Comparison of ENCODE assay signal across 22 cellular contexts in the genomic region with DNA sequence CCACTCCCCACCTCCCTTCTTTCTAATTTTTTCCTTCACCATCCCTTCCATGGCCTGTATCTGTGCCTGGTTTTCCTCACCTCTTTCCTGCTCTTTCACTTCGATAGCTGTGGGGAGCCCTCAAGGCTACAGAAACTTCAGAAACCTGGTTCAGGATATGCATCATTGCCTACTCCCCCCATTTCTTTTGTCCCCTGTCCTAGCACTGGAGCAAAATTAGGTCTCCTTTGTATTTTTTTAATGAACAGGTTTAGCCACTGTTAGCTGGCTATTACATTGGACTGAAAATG.
"Had no signal": no experiment of that assay in that cellular context is flagged by ENCODE, and none has a peak within 500 bp of the region (broad histone marks: within the 10 kb centered on the region; RNA-seq: fewer than 3 reads in every experiment).

No MANE protein-coding gene starts in this region.

- H3K36me3 ChIP-seq: breast epithelium had no signal

- H3K27ac ChIP-seq: breast epithelium, PC-9 had no signal

- H3K4me1 Mint-ChIP-seq: activated CD4-positive, alpha-beta T cell treated with anti-CD3 and anti-CD28 coated beads, Interleukin-2, amount 10 ng/mL, durations not matched to agents 24 days and 14 days; activated naive CD4-positive, alpha-beta T cell treated with anti-CD3 and anti-CD28 coated beads, Interleukin-2, amount 10 ng/mL, durations not matched to agents 7 days and 5 days; activated T-helper 17 cell treated with anti-CD3 and anti-CD28 coated beads, Interleukin-2, amount 50 U/mL, for 72 hours had no signal

- H3K4me3 Mint-ChIP-seq: activated CD4-positive, alpha-beta T cell treated with anti-CD3 and anti-CD28 coated beads, Interleukin-2, amount 10 ng/mL, durations not matched to agents 24 days and 14 days; activated naive CD4-positive, alpha-beta T cell treated with anti-CD3 and anti-CD28 coated beads, Interleukin-2, amount 10 ng/mL, durations not matched to agents 7 days and 5 days; activated naive CD8-positive, alpha-beta T cell treated with anti-CD3 and anti-CD28 coated beads for 36 hours; activated T-cell treated with anti-CD3 and anti-CD28 coated beads, Interleukin-2, amount 50 U/mL, for 4 hours; activated T-helper 17 cell treated with anti-CD3 and anti-CD28 coated beads, Interleukin-2, amount 50 U/mL, for 72 hours; T-helper 1 cell treated with Interleukin-12 subunit alpha and Interleukin-12 subunit beta and Interleukin-4 antibody, amounts not matched to agents 30 μg/mL and 1 μg/mL, for 36 hours had no signal

- H3K27me3 ChIP-seq: breast epithelium had no signal

- ATAC-seq: activated T-cell treated with anti-CD3 and anti-CD28 coated beads, Interleukin-2, amount 50 U/mL, for 4 hours; activated T-helper 17 cell treated with anti-CD3 and anti-CD28 coated beads, Interleukin-2, amount 50 U/mL, for 72 hours had no signal

- H3K9me3 Mint-ChIP-seq: activated naive CD4-positive, alpha-beta T cell treated with anti-CD3 and anti-CD28 coated beads, Interleukin-2, amount 10 ng/mL, durations not matched to agents 7 days and 5 days; activated T-cell treated with anti-CD3 and anti-CD28 coated beads, Interleukin-2, amount 50 U/mL, for 4 hours; T-helper 1 cell treated with Interleukin-12 subunit alpha and Interleukin-12 subunit beta and Interleukin-4 antibody, amounts not matched to agents 30 μg/mL and 1 μg/mL, for 36 hours had no signal

- DNase-seq: activated CD4-positive, alpha-beta T cell treated with anti-CD3 and anti-CD28 coated beads, Interleukin-2, amount 10 ng/mL, durations not matched to agents 24 days and 14 days; activated CD4-positive, alpha-beta T cell treated with anti-CD3 and anti-CD28 coated beads, Interleukin-2, amount 50 U/mL, for 48 hours; activated CD4-positive, CD25-positive, alpha-beta regulatory T cell treated with anti-CD3 and anti-CD28 coated beads, Interleukin-2, amount 50 U/mL, for 72 hours; activated gamma-delta T cell treated with Interleukin-2 at 50 U/mL for 16 hours; activated naive CD4-positive, alpha-beta T cell treated with anti-CD3 and anti-CD28 coated beads, Interleukin-2, amount 10 ng/mL, durations not matched to agents 7 days and 5 days; activated naive CD8-positive, alpha-beta T cell treated with anti-CD3 and anti-CD28 coated beads for 36 hours; activated T-cell treated with anti-CD3 and anti-CD28 coated beads, Interleukin-2, amount 50 U/mL, for 4 hours; anterior cingulate cortex; IMR-90; KG1; NCI-H1048; NCI-H1436; NCI-H1694 treated with DMSO at 0.1 percent for 48 hours; NCI-H2029 treated with DMSO at 0.1 percent for 48 hours; NCI-H2227 treated with DMSO at 0.1 percent for 48 hours; NCI-H446 treated with DMSO at 0.1 percent for 48 hours; NCI-H524 treated with DMSO at 0.1 percent for 48 hours; PC-9; SHP77 treated with DMSO at 0.1 percent for 48 hours had no signal

- H3K4me3 ChIP-seq: breast epithelium, PC-9 had no signal

- H3K9me3 ChIP-seq: breast epithelium had no signal

- H3K27ac Mint-ChIP-seq: activated CD4-positive, alpha-beta T cell treated with anti-CD3 and anti-CD28 coated beads, Interleukin-2, amount 10 ng/mL, durations not matched to agents 24 days and 14 days; activated naive CD4-positive, alpha-beta T cell treated with anti-CD3 and anti-CD28 coated beads, Interleukin-2, amount 10 ng/mL, durations not matched to agents 7 days and 5 days; activated naive CD8-positive, alpha-beta T cell treated with anti-CD3 and anti-CD28 coated beads for 36 hours; activated T-helper 17 cell treated with anti-CD3 and anti-CD28 coated beads, Interleukin-2, amount 50 U/mL, for 72 hours; T-helper 1 cell treated with Interleukin-12 subunit alpha and Interleukin-12 subunit beta and Interleukin-4 antibody, amounts not matched to agents 30 μg/mL and 1 μg/mL, for 36 hours had no signal

- H3K4me1 ChIP-seq: breast epithelium had no signal

- H3K36me3 Mint-ChIP-seq: activated naive CD4-positive, alpha-beta T cell treated with anti-CD3 and anti-CD28 coated beads, Interleukin-2, amount 10 ng/mL, durations not matched to agents 7 days and 5 days; activated naive CD8-positive, alpha-beta T cell treated with anti-CD3 and anti-CD28 coated beads for 36 hours had no signal
